In genomic region chr6:20212392-20213111, GRCh38 we compare ENCODE assay signal across 1 cellular context.
TF ChIP-seq lines count a peak whose summit lies in the region.

Gene MBOAT1, minus strand, starts transcription at chr6:20212469. Its CDS starts 235 bp downstream, at chr6:20212234.

TF ChIP-seq in K562, 482 proteins besides CTCF, POLR2A, EP300 and RAD21 (continued from another document and continues in another):
- TF ChIP-seq RBM34 (IDR thresholded peaks at IDR 0.05; ENCODE audit: borderline replicate concordance, insufficient read depth, low read length) = peak; percentile 95; the same call in 1 of the 2 replicates
- TF ChIP-seq ZSCAN32 (CRISPR knock-in tag; IDR thresholded peaks at IDR 0.05) = no peak
- no peak for TF ChIP-seq FOS (IDR thresholded peaks at IDR 0.05; ENCODE audit: extremely low read depth, insufficient read length)
- no peak for TF ChIP-seq HDAC2 (IDR thresholded peaks at IDR 0.05)
- TF ChIP-seq TCF3 (CRISPR knock-in tag; IDR thresholded peaks at IDR 0.05) = no peak; the same call in 1 of the 2 replicates
- TF ChIP-seq DEAF1 (CRISPR knock-in tag; IDR thresholded peaks at IDR 0.05) = no peak
- no peak for TF ChIP-seq ZNF444 (CRISPR knock-in tag; IDR thresholded peaks at IDR 0.05)
- peak; percentile 70; the same call in 1 of the 2 replicates for TF ChIP-seq LCOR (CRISPR knock-in tag; IDR thresholded peaks at IDR 0.05)
- TF ChIP-seq PURB (CRISPR knock-in tag; IDR thresholded peaks at IDR 0.05; ENCODE audit: low read depth) = no peak
- TF ChIP-seq TEAD4 (IDR thresholded peaks at IDR 0.05; ENCODE audit: low read length) = no peak
- no peak for TF ChIP-seq TEAD4 (CRISPR knock-in tag; IDR thresholded peaks at IDR 0.05; ENCODE audit: borderline replicate concordance)
- no peak for TF ChIP-seq HBP1 (CRISPR knock-in tag; IDR thresholded peaks at IDR 0.05)
- no peak for TF ChIP-seq XRCC4 (IDR thresholded peaks at IDR 0.05; ENCODE audit: extremely low read depth, insufficient read depth, insufficient read length)
- peak; percentile 89 for TF ChIP-seq CXXC5 (CRISPR knock-in tag; IDR thresholded peaks at IDR 0.05)
- no peak for TF ChIP-seq STAG1 (CRISPR knock-in tag; IDR thresholded peaks at IDR 0.05; ENCODE audit: borderline replicate concordance)
- peak in 1 of 2 experiments; percentile 78; a peak in 2 of 4 replicates for TF ChIP-seq SRF (CRISPR knock-in tag; IDR thresholded peaks at IDR 0.05)
- TF ChIP-seq HDAC6 (IDR thresholded peaks at IDR 0.05; ENCODE audit: low read depth, low read length) = no peak
- no peak for TF ChIP-seq ZNF561 (CRISPR knock-in tag; conservative IDR thresholded peaks at IDR 0.05)
- TF ChIP-seq, protein P1, sequence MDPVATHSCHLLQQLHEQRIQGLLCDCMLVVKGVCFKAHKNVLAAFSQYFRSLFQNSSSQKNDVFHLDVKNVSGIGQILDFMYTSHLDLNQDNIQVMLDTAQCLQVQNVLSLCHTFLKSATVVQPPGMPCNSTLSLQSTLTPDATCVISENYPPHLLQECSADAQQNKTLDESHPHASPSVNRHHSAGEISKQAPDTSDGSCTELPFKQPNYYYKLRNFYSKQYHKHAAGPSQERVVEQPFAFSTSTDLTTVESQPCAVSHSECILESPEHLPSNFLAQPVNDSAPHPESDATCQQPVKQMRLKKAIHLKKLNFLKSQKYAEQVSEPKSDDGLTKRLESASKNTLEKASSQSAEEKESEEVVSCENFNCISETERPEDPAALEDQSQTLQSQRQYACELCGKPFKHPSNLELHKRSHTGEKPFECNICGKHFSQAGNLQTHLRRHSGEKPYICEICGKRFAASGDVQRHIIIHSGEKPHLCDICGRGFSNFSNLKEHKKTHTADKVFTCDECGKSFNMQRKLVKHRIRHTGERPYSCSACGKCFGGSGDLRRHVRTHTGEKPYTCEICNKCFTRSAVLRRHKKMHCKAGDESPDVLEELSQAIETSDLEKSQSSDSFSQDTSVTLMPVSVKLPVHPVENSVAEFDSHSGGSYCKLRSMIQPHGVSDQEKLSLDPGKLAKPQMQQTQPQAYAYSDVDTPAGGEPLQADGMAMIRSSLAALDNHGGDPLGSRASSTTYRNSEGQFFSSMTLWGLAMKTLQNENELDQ (CRISPR knock-in tag; IDR thresholded peaks at IDR 0.05; ENCODE audit: borderline replicate concordance) = no peak
- no peak; the same call in 1 of the 2 replicates for TF ChIP-seq MBD2 (IDR thresholded peaks at IDR 0.05; ENCODE audit: borderline replicate concordance, low read depth)
- TF ChIP-seq KLF13 (tag; IDR thresholded peaks at IDR 0.05; ENCODE audit: borderline replicate concordance, low read depth) = no peak
- peak; percentile 91 for TF ChIP-seq RBFOX2 (IDR thresholded peaks at IDR 0.05; ENCODE audit: low read depth, low read length)
- no peak for TF ChIP-seq NR3C1 (CRISPR knock-in tag; IDR thresholded peaks at IDR 0.05)
- no peak for TF ChIP-seq POLR2AphosphoS2 (IDR thresholded peaks at IDR 0.05; ENCODE audit: low read length)
- TF ChIP-seq, protein P2, sequence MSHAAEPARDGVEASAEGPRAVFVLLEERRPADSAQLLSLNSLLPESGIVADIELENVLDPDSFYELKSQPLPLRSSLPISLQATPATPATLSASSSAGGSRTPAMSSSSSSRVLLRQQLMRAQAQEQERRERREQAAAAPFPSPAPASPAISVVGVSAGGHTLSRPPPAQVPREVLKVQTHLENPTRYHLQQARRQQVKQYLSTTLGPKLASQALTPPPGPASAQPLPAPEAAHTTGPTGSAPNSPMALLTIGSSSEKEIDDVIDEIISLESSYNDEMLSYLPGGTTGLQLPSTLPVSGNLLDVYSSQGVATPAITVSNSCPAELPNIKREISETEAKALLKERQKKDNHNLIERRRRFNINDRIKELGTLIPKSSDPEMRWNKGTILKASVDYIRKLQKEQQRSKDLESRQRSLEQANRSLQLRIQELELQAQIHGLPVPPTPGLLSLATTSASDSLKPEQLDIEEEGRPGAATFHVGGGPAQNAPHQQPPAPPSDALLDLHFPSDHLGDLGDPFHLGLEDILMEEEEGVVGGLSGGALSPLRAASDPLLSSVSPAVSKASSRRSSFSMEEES (CRISPR knock-in tag; IDR thresholded peaks at IDR 0.05) = no peak
- TF ChIP-seq KLF10 (CRISPR knock-in tag; IDR thresholded peaks at IDR 0.05) = no peak
- TF ChIP-seq NONO (IDR thresholded peaks at IDR 0.05; ENCODE audit: low read depth in 2 of 2, low read length in 1 of 2) = peak; percentile 75 to 78
- no peak for TF ChIP-seq ZNF143 (CRISPR knock-in tag; IDR thresholded peaks at IDR 0.05)
- no peak for TF ChIP-seq ZKSCAN8 (CRISPR knock-in tag; IDR thresholded peaks at IDR 0.05)
- TF ChIP-seq CEBPG (CRISPR knock-in tag; IDR thresholded peaks at IDR 0.05) = no peak
- no peak for TF ChIP-seq CEBPG (tag; conservative IDR thresholded peaks at IDR 0.05 in 1 of 2, IDR thresholded peaks at IDR 0.05 in 1 of 2)
- TF ChIP-seq KAT7 (CRISPR knock-in tag; IDR thresholded peaks at IDR 0.05; ENCODE audit: borderline replicate concordance) = peak; percentile 96
- no peak for TF ChIP-seq SP2 (IDR thresholded peaks at IDR 0.05; ENCODE audit: extremely low read depth, low read depth, low read length, poor library complexity, severe bottlenecking)
- peak; percentile 55 for TF ChIP-seq NFYB (IDR thresholded peaks at IDR 0.05; ENCODE audit: extremely low read depth, insufficient read length)
- no peak for TF ChIP-seq TRIM25 (IDR thresholded peaks at IDR 0.05; ENCODE audit: borderline replicate concordance)
- TF ChIP-seq RUNX1 (IDR thresholded peaks at IDR 0.05; ENCODE audit: low read depth) = no peak
- peak; percentile 78 to 91; a peak in 3 of 4 replicates for TF ChIP-seq MAZ (CRISPR knock-in tag; conservative IDR thresholded peaks at IDR 0.05 in 1 of 2, IDR thresholded peaks at IDR 0.05 in 1 of 2)
- TF ChIP-seq, protein P3, sequence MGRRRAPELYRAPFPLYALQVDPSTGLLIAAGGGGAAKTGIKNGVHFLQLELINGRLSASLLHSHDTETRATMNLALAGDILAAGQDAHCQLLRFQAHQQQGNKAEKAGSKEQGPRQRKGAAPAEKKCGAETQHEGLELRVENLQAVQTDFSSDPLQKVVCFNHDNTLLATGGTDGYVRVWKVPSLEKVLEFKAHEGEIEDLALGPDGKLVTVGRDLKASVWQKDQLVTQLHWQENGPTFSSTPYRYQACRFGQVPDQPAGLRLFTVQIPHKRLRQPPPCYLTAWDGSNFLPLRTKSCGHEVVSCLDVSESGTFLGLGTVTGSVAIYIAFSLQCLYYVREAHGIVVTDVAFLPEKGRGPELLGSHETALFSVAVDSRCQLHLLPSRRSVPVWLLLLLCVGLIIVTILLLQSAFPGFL (CRISPR knock-in tag; IDR thresholded peaks at IDR 0.05) = no peak
- no peak for TF ChIP-seq PRMT5 (CRISPR knock-in tag; IDR thresholded peaks at IDR 0.05)
- TF ChIP-seq NCOA4 (IDR thresholded peaks at IDR 0.05; ENCODE audit: partially characterized antibody) = no peak
- TF ChIP-seq BRF1 (IDR thresholded peaks at IDR 0.05; ENCODE audit: borderline replicate concordance, extremely low read depth, insufficient read length) = no peak
- peak; percentile 1; the same call in 1 of the 2 replicates for TF ChIP-seq NR1H2 (CRISPR knock-in tag; IDR thresholded peaks at IDR 0.05)
- no peak for TF ChIP-seq YBX1 (IDR thresholded peaks at IDR 0.05)
- TF ChIP-seq TCFL5 (CRISPR knock-in tag; conservative IDR thresholded peaks at IDR 0.05) = no peak
- TF ChIP-seq CHD4 (IDR thresholded peaks at IDR 0.05; ENCODE audit: insufficient read depth, insufficient replicate concordance, low read depth, low read length, poor library complexity, severe bottlenecking) = no peak
- no peak for TF ChIP-seq TOE1 (IDR thresholded peaks at IDR 0.05; ENCODE audit: borderline replicate concordance)
- TF ChIP-seq TOE1 (CRISPR knock-in tag; IDR thresholded peaks at IDR 0.05; ENCODE audit: borderline replicate concordance, low read depth) = no peak
- no peak; a peak in 1 of 3 replicates for TF ChIP-seq CBX3 (IDR thresholded peaks at IDR 0.05; ENCODE audit: borderline replicate concordance in 1 of 2, low read length in 2 of 2)
- no peak for TF ChIP-seq FOXJ2 (tag; IDR thresholded peaks at IDR 0.05)
- TF ChIP-seq PHF21A (IDR thresholded peaks at IDR 0.05; ENCODE audit: borderline replicate concordance, low read depth) = peak; percentile 53; the same call in 1 of the 2 replicates
- no peak for TF ChIP-seq ZNF174 (CRISPR knock-in tag; IDR thresholded peaks at IDR 0.05)
- TF ChIP-seq ZFPM2 (CRISPR knock-in tag; IDR thresholded peaks at IDR 0.05) = no peak
- TF ChIP-seq SOX6 (IDR thresholded peaks at IDR 0.05) = 0 out of 2 replicates have a peak, but pooled peaks have one; percentile 30
- no peak for TF ChIP-seq PTTG1 (tag; IDR thresholded peaks at IDR 0.05; ENCODE audit: low read depth)
- no peak for TF ChIP-seq ZNF274 (IDR thresholded peaks at IDR 0.05; ENCODE audit: borderline replicate concordance, low read depth, low read length)
- no peak for TF ChIP-seq IRF2 (CRISPR knock-in tag; IDR thresholded peaks at IDR 0.05)
- no peak for TF ChIP-seq ZNF354B (CRISPR knock-in tag; IDR thresholded peaks at IDR 0.05)
- no peak for TF ChIP-seq SNRNP70 (optimal IDR thresholded peaks at IDR 0.05; ENCODE audit: low read depth, low read length)
- no peak for TF ChIP-seq HMG20A (CRISPR knock-in tag; conservative IDR thresholded peaks at IDR 0.05)
- TF ChIP-seq GABPB2 (CRISPR knock-in tag; conservative IDR thresholded peaks at IDR 0.05) = no peak
- TF ChIP-seq ZNF707 (CRISPR knock-in tag; conservative IDR thresholded peaks at IDR 0.05) = no peak
- no peak for TF ChIP-seq MBD1 (CRISPR knock-in tag; IDR thresholded peaks at IDR 0.05)
- TF ChIP-seq ZNF589 (CRISPR knock-in tag; IDR thresholded peaks at IDR 0.05; ENCODE audit: low read depth) = no peak; the same call in 1 of the 2 replicates
- TF ChIP-seq TRIM28 (IDR thresholded peaks at IDR 0.05) = no peak
- no peak for TF ChIP-seq JUNB (CRISPR knock-in tag; conservative IDR thresholded peaks at IDR 0.05)
- TF ChIP-seq ZNF3 (CRISPR knock-in tag; IDR thresholded peaks at IDR 0.05) = no peak
- TF ChIP-seq ZNF780A (CRISPR knock-in tag; IDR thresholded peaks at IDR 0.05) = no peak
- TF ChIP-seq ZNF24 (IDR thresholded peaks at IDR 0.05) = peak; percentile 20; the same call in 1 of the 2 replicates
- no peak for TF ChIP-seq ZNF184 (CRISPR knock-in tag; IDR thresholded peaks at IDR 0.05)
- TF ChIP-seq FOXJ3 (CRISPR knock-in tag; IDR thresholded peaks at IDR 0.05) = no peak
- TF ChIP-seq ETS1 (conservative IDR thresholded peaks at IDR 0.05; ENCODE audit: control insufficient read depth, low read depth, low read length) = peak; percentile 67; the same call in 1 of the 2 replicates
- TF ChIP-seq SRSF3 (IDR thresholded peaks at IDR 0.05; ENCODE audit: insufficient read depth, low read length) = 0 out of 2 replicates have a peak, but pooled peaks have one; percentile 16
